In the genomic region with DNA sequence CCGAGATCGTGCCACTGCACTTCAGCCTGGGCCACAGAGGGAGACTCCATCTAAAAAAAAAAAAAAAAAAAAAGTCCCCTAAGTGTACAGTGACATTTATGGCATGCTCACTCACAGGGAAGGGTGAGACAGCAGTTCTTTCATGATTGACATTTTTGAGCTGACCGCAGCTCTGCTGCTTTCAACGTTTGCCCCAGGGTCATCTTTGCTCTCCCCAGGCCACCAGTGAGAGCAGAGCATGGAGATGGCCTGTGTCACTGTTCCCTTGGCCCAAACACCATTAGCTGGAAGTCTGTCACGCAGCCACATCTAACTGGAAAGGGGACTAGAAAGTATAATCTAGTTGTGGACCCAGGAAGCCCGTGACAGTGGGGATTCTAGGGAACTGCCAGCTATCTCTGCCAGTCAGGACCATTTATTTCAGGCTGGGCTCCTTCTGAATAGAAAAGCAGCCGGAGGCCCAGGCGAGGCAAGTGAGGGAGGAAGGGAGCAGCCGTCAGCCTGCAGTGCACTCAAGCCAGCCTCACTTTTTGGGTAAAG, we compare ENCODE assay signal across 15 cellular contexts.
"Had no signal": no experiment of that assay in that cellular context is flagged by ENCODE, and none has a peak within 500 bp of the region (broad histone marks: within the 10 kb centered on the region; RNA-seq: fewer than 3 reads in every experiment).

No MANE protein-coding gene starts in this region.

- H3K4me1 ChIP-seq: gastrocnemius medialis had no signal

- ATAC-seq: gastrocnemius medialis, left lobe of liver had no signal

- H3K4me3 ChIP-seq: coronary artery, gastrocnemius medialis, heart right ventricle, stomach, thoracic aorta had no signal

- H3K36me3 Mint-ChIP-seq: memory B cell had no signal

- H3K27me3 ChIP-seq: gastrocnemius medialis, stomach had no signal

- DNase-seq: activated B cell treated with CpG ODN at 0.5 μM for 24 hours; activated CD4-positive, alpha-beta T cell treated with anti-CD3 and anti-CD28 coated beads, Interleukin-2, amount 10 ng/mL, durations not matched to agents 24 days and 14 days; activated naive CD4-positive, alpha-beta T cell treated with anti-CD3 and anti-CD28 coated beads, Interleukin-2, amount 50 U/mL, for 16 hours; effector CD8-positive, alpha-beta T cell; gastrocnemius medialis; heart right ventricle; stomach; T-helper 9 cell had no signal

- H3K27ac ChIP-seq: coronary artery, gastrocnemius medialis, heart right ventricle, stomach, thoracic aorta had no signal

- H3K9me3 ChIP-seq: gastrocnemius medialis, heart right ventricle, stomach, thoracic aorta had no signal

- H3K9me3 Mint-ChIP-seq: activated B cell treated with CpG ODN at 0.5 μM for 24 hours; activated CD4-positive, alpha-beta T cell treated with anti-CD3 and anti-CD28 coated beads, Interleukin-2, amount 10 ng/mL, durations not matched to agents 24 days and 14 days; activated T-helper 2 cell treated with anti-CD3 and anti-CD28 coated beads, Interferon-gamma antibody, Interleukin-2, Interleukin-4, amounts not matched to agents 10 μg/mL and 5 μg/mL and 100 μg/mL, durations not matched to agents 14 hours and 24 hours and 36 hours; memory B cell had no signal

- FAIRE-seq: islet of Langerhans had no signal

- H3K4me3 Mint-ChIP-seq: activated B cell treated with CpG ODN at 0.5 μM for 24 hours; activated CD4-positive, alpha-beta T cell treated with anti-CD3 and anti-CD28 coated beads, Interleukin-2, amount 10 ng/mL, durations not matched to agents 24 days and 14 days; memory B cell; nephron had no signal

- H3K36me3 ChIP-seq: gastrocnemius medialis, heart right ventricle, stomach, thoracic aorta had no signal

- H3K4me1 Mint-ChIP-seq: activated B cell treated with CpG ODN at 0.5 μM for 24 hours; activated CD4-positive, alpha-beta T cell treated with anti-CD3 and anti-CD28 coated beads, Interleukin-2, amount 10 ng/mL, durations not matched to agents 24 days and 14 days; memory B cell had no signal
